1 cellular context compared by ENCODE assay signal in the genomic region with DNA sequence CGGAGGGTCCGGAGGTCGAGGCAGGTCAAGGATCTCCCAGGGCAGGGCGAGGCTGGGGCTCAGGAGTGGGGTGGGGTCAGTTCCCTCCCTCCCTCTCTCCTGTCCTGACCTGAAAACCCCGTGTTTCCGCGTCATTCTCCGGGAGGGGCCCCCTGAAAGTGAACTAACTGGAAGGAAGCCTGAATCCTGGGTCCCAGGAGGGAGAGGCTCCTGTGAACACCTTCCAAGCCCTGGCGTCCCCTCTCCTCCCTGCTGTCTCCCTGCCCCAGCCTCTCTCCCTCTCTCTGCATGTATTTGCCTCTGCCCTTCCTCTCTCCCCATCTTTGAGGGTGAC.
TF ChIP-seq lines count a peak whose summit lies in the region.

No MANE protein-coding gene starts in this region.

TF ChIP-seq in GM23338, 12 proteins besides CTCF, POLR2A, EP300 and RAD21 (continued from another document):
- TF ChIP-seq, protein P1, sequence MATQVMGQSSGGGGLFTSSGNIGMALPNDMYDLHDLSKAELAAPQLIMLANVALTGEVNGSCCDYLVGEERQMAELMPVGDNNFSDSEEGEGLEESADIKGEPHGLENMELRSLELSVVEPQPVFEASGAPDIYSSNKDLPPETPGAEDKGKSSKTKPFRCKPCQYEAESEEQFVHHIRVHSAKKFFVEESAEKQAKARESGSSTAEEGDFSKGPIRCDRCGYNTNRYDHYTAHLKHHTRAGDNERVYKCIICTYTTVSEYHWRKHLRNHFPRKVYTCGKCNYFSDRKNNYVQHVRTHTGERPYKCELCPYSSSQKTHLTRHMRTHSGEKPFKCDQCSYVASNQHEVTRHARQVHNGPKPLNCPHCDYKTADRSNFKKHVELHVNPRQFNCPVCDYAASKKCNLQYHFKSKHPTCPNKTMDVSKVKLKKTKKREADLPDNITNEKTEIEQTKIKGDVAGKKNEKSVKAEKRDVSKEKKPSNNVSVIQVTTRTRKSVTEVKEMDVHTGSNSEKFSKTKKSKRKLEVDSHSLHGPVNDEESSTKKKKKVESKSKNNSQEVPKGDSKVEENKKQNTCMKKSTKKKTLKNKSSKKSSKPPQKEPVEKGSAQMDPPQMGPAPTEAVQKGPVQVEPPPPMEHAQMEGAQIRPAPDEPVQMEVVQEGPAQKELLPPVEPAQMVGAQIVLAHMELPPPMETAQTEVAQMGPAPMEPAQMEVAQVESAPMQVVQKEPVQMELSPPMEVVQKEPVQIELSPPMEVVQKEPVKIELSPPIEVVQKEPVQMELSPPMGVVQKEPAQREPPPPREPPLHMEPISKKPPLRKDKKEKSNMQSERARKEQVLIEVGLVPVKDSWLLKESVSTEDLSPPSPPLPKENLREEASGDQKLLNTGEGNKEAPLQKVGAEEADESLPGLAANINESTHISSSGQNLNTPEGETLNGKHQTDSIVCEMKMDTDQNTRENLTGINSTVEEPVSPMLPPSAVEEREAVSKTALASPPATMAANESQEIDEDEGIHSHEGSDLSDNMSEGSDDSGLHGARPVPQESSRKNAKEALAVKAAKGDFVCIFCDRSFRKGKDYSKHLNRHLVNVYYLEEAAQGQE (IDR thresholded peaks at IDR 0.05; ENCODE audit: unreplicated experiment) = no peak
- TF ChIP-seq ZNF331 (CRISPR knock-in tag; IDR thresholded peaks at IDR 0.05; ENCODE audit: low read depth) (no peak), STAT1 (IDR thresholded peaks at IDR 0.05; ENCODE audit: unreplicated experiment) (no peak), POLR2AphosphoS5 (IDR thresholded peaks at IDR 0.05; ENCODE audit: low read depth) (no peak), NANOG (IDR thresholded peaks at IDR 0.05; ENCODE audit: borderline replicate concordance) (no peak)
- TF ChIP-seq, protein P2, sequence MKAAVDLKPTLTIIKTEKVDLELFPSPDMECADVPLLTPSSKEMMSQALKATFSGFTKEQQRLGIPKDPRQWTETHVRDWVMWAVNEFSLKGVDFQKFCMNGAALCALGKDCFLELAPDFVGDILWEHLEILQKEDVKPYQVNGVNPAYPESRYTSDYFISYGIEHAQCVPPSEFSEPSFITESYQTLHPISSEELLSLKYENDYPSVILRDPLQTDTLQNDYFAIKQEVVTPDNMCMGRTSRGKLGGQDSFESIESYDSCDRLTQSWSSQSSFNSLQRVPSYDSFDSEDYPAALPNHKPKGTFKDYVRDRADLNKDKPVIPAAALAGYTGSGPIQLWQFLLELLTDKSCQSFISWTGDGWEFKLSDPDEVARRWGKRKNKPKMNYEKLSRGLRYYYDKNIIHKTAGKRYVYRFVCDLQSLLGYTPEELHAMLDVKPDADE (IDR thresholded peaks at IDR 0.05) = no peak
- TF ChIP-seq, protein P3, sequence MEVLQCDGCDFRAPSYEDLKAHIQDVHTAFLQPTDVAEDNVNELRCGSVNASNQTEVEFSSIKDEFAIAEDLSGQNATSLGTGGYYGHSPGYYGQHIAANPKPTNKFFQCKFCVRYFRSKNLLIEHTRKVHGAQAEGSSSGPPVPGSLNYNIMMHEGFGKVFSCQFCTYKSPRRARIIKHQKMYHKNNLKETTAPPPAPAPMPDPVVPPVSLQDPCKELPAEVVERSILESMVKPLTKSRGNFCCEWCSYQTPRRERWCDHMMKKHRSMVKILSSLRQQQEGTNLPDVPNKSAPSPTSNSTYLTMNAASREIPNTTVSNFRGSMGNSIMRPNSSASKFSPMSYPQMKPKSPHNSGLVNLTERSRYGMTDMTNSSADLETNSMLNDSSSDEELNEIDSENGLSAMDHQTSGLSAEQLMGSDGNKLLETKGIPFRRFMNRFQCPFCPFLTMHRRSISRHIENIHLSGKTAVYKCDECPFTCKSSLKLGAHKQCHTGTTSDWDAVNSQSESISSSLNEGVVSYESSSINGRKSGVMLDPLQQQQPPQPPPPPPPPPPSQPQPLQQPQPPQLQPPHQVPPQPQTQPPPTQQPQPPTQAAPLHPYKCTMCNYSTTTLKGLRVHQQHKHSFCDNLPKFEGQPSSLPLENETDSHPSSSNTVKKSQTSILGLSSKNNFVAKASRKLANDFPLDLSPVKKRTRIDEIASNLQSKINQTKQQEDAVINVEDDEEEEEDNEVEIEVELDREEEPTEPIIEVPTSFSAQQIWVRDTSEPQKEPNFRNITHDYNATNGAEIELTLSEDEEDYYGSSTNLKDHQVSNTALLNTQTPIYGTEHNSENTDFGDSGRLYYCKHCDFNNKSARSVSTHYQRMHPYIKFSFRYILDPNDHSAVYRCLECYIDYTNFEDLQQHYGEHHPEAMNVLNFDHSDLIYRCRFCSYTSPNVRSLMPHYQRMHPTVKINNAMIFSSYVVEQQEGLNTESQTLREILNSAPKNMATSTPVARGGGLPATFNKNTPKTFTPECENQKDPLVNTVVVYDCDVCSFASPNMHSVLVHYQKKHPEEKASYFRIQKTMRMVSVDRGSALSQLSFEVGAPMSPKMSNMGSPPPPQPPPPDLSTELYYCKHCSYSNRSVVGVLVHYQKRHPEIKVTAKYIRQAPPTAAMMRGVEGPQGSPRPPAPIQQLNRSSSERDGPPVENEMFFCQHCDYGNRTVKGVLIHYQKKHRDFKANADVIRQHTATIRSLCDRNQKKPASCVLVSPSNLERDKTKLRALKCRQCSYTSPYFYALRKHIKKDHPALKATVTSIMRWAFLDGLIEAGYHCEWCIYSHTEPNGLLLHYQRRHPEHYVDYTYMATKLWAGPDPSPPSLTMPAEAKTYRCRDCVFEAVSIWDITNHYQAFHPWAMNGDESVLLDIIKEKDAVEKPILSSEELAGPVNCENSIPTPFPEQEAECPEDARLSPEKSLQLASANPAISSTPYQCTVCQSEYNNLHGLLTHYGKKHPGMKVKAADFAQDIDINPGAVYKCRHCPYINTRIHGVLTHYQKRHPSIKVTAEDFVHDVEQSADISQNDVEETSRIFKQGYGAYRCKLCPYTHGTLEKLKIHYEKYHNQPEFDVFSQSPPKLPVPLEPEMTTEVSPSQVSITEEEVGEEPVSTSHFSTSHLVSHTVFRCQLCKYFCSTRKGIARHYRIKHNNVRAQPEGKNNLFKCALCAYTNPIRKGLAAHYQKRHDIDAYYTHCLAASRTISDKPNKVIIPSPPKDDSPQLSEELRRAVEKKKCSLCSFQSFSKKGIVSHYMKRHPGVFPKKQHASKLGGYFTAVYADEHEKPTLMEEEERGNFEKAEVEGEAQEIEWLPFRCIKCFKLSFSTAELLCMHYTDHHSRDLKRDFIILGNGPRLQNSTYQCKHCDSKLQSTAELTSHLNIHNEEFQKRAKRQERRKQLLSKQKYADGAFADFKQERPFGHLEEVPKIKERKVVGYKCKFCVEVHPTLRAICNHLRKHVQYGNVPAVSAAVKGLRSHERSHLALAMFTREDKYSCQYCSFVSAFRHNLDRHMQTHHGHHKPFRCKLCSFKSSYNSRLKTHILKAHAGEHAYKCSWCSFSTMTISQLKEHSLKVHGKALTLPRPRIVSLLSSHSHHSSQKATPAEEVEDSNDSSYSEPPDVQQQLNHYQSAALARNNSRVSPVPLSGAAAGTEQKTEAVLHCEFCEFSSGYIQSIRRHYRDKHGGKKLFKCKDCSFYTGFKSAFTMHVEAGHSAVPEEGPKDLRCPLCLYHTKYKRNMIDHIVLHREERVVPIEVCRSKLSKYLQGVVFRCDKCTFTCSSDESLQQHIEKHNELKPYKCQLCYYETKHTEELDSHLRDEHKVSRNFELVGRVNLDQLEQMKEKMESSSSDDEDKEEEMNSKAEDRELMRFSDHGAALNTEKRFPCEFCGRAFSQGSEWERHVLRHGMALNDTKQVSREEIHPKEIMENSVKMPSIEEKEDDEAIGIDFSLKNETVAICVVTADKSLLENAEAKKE (CRISPR knock-in tag; IDR thresholded peaks at IDR 0.05) = no peak
